ENCODE assay signal across 8 cellular contexts in genomic region chr7:56033671-56034432, GRCh38. TPM values are rescaled to one million over a fixed set of nuclear protein-coding genes. Genes with fewer than 3 reads are reported as not detected.
DNase-seq lines count a peak whose midpoint lies in the region; ATAC-seq and TF ChIP-seq lines count a peak whose summit lies in the region.

No MANE protein-coding gene starts in this region.

- H3K4me3 Mint-ChIP-seq in activated T-cell treated with anti-CD3 and anti-CD28 coated beads, Interleukin-2, amount 50 U/mL, for 72 hours, result peak overlapping the region; percentile 85 to 96
- H3K4me3 Mint-ChIP-seq in nephron progenitor cell, result peak overlapping the region; percentile 91

- ATAC-seq in GM21528 (IDR thresholded peaks at IDR 0.05; ENCODE audit: low FRiP score, unreplicated experiment), result peak; percentile 98
- ATAC-seq in Panc1, result peak; percentile 98
- ATAC-seq in activated T-cell treated with anti-CD3 and anti-CD28 coated beads, Interleukin-2, amount 50 U/mL, for 72 hours (replicated peaks in 1 of 2), result peak; percentile 97 to 98

- TF ChIP-seq POLR2A in stomach (IDR thresholded peaks at IDR 0.05), result no peak

- in situ Hi-C loops in Panc1 (cut with HindIII; ENCODE audit: low pct_unique_long_range_greater_than_20kb, low sequenced_read_pairs), result no loop called here

- POLR2A ChIA-PET in Panc1 (lab: Charles Lee), result interaction anchor here (1.1 kb wide), 1 partner anchor 17 kb away, joined by 4 read pairs; the partner anchor contains the start of genes CCT6A and PSPH

- H3K27me3 ChIP-seq in Panc1 (ENCODE audit: control insufficient read depth, insufficient read depth, low read length), result no peaks in the 10 kb centered on the region
- H3K27me3 ChIP-seq in stomach, result no peaks in the 10 kb centered on the region

- H3K9me3 Mint-ChIP-seq in activated T-cell treated with anti-CD3 and anti-CD28 coated beads, Interleukin-2, amount 50 U/mL, for 72 hours, result no peaks in the 10 kb centered on the region
- H3K9me3 Mint-ChIP-seq in nephron progenitor cell, result no peaks in the 10 kb centered on the region

- no peak for TF ChIP-seq EP300 in stomach (IDR thresholded peaks at IDR 0.05)

- CTCF ChIA-PET in Panc1 (lab: Charles Lee), result interaction anchor here (0.8 kb wide), 1 partner anchor 17 kb away, joined by 4 read pairs; the partner anchor contains the start of genes CCT6A and PSPH

- H3K9me3 ChIP-seq in Panc1 (ENCODE audit: control insufficient read depth, insufficient read depth, low read depth, low read length), result no peaks in the 10 kb centered on the region
- no peaks in the 10 kb centered on the region for H3K9me3 ChIP-seq in stomach

- peaks cover 19% of the 10 kb centered on the region for H3K4me1 Mint-ChIP-seq in activated T-cell treated with anti-CD3 and anti-CD28 coated beads, Interleukin-2, amount 50 U/mL, for 72 hours (ENCODE audit: low read depth)
- H3K4me1 Mint-ChIP-seq in nephron progenitor cell, result peaks cover 16% of the 10 kb centered on the region

- 0 to 1% (median 1%) methylated on average over 23 to 27 of the region's 27 CpGs for WGBS in stomach, 5 donors

- no peaks in the 10 kb centered on the region for H3K27me3 Mint-ChIP-seq in activated T-cell treated with anti-CD3 and anti-CD28 coated beads, Interleukin-2, amount 50 U/mL, for 72 hours (ENCODE audit: low read depth)
- H3K27me3 Mint-ChIP-seq in nephron progenitor cell (ENCODE audit: low read depth, poor library complexity), result peaks cover 2% of the 10 kb centered on the region

- H3K4me1 ChIP-seq in Panc1 (ENCODE audit: control insufficient read depth, insufficient read depth, low read length), result peaks cover 5% of the 10 kb centered on the region; the same call in 1 of the 2 replicates
- peaks cover 6 to 25% (median 17%) of the 10 kb centered on the region in 4 donors for H3K4me1 ChIP-seq in stomach

- peak overlapping the region; percentile 92 for H3K27ac ChIP-seq in Panc1 (ENCODE audit: low read length)
- H3K27ac ChIP-seq in stomach, result peak overlapping the region; percentile 24 to 76 (median 59)

- BruUV-seq in Panc1 (replicated peaks; lab: Mats Ljungman, UMichigan), result no TSS peak

- DNase-seq in DMS79 (lab: John Stamatoyannopoulos, UW) (peak; percentile 90), HuH-7 (ENCODE audit: low spot score) (peak; percentile 85), Panc1 (ENCODE audit: low read depth, low spot score) (peak; percentile 57), fibroblast of peridontal ligament (ENCODE audit: extremely low read depth) (peak; percentile 77), nephron progenitor cell (peak; percentile 88), stomach (peak; percentile 55)
- DNase-seq in activated T-cell treated with anti-CD3 and anti-CD28 coated beads, Interleukin-2, amount 50 U/mL, for 72 hours, result peak; percentile 79 to 81

- peak overlapping the region; percentile 89 for H3K27ac Mint-ChIP-seq in activated T-cell treated with anti-CD3 and anti-CD28 coated beads, Interleukin-2, amount 50 U/mL, for 72 hours
- peak overlapping the region; percentile 48 for H3K27ac Mint-ChIP-seq in nephron progenitor cell

- TF ChIP-seq CTCF in Panc1 (IDR thresholded peaks at IDR 0.05) (no peak), nephron progenitor cell (IDR thresholded peaks at IDR 0.05) (peak; percentile 23), stomach (IDR thresholded peaks at IDR 0.05) (peak in 1 of 7 experiments; percentile 34)

- H3K4me3 ChIP-seq in Panc1 (ENCODE audit: low read depth in 2 of 2, low read length in 2 of 2) (peak overlapping the region; percentile 70 to 99), stomach (peak overlapping the region; percentile 60 to 79 (median 66))

- intact Hi-C loops in Panc1 (cut with micrococcal nuclease; ENCODE audit: unreplicated experiment), result no loop called here
- intact Hi-C loops in stomach (cut with DNase I; ENCODE audit: low total_unique reads), result no loop called here

- no peaks in the 10 kb centered on the region for H3K36me3 ChIP-seq in Panc1 (ENCODE audit: control insufficient read depth, insufficient read depth, low read length)
- H3K36me3 ChIP-seq in stomach, result peaks cover 0 to 5% (median 0%) of the 10 kb centered on the region in 4 donors

- H3K36me3 Mint-ChIP-seq in activated T-cell treated with anti-CD3 and anti-CD28 coated beads, Interleukin-2, amount 50 U/mL, for 72 hours (ENCODE audit: insufficient read depth in 2 of 2), result peaks cover 4 to 10% of the 10 kb centered on the region in 2 donors
- H3K36me3 Mint-ChIP-seq in nephron progenitor cell (ENCODE audit: low read depth), result peaks cover 30% of the 10 kb centered on the region

RNA-seq across cellular contexts. Expression of gene PSPH, which starts 17.4 kb away (rescaled TPM):
- total RNA-seq in Panc1 (2021; ENCODE audit: unreplicated experiment), result 62.3 TPM
- 75.6 TPM for polyA plus RNA-seq in Panc1 (2012; ENCODE audit: insufficient read length)
- 10 to 100 TPM; 27.7 to 30.0 TPM for total RNA-seq in activated T-cell treated with anti-CD3 and anti-CD28 coated beads, Interleukin-2, amount 50 U/mL, for 72 hours
- total RNA-seq in stomach, result 10 to 100 TPM in 1 of 5 donors, 1 to 10 TPM in 3, under 1 TPM in 1; 0.45 to 53.1 (median 3.8) TPM
- polyA plus RNA-seq in stomach, result 10 to 100 TPM in 1 of 3 donors, 1 to 10 TPM in 2; 5.5 to 10.6 (median 7.3) TPM

RNA-seq across cellular contexts. Expression of gene CCT6A, which starts 17.7 kb away (rescaled TPM):
- total RNA-seq in Panc1 (2021; ENCODE audit: unreplicated experiment) (324 TPM), stomach (100 to 1,000 TPM in 3 of 5 donors, 10 to 100 TPM in 2; 36.8 to 200 (median 150) TPM)
- polyA plus RNA-seq in Panc1 (2012; ENCODE audit: insufficient read length), result 266 TPM
- total RNA-seq in activated T-cell treated with anti-CD3 and anti-CD28 coated beads, Interleukin-2, amount 50 U/mL, for 72 hours, result 100 to 1,000 TPM; 122 to 131 TPM
- 100 to 1,000 TPM in 1 of 3 donors, 10 to 100 TPM in 2; 77.9 to 126 (median 78.4) TPM for polyA plus RNA-seq in stomach

RNA-seq across cellular contexts. Expression of gene SUMF2, which starts 30.2 kb away (rescaled TPM):
- total RNA-seq in Panc1 (2021; ENCODE audit: unreplicated experiment), result 156 TPM
- 222 TPM for polyA plus RNA-seq in Panc1 (2012; ENCODE audit: insufficient read length)
- 100 to 1,000 TPM; 125 to 141 TPM for total RNA-seq in activated T-cell treated with anti-CD3 and anti-CD28 coated beads, Interleukin-2, amount 50 U/mL, for 72 hours
- total RNA-seq in stomach, result 100 to 1,000 TPM in 4 of 5 donors, 10 to 100 TPM in 1; 88.9 to 339 (median 120) TPM
- 10 to 100 TPM; 40.8 to 71.5 (median 68.2) TPM for polyA plus RNA-seq in stomach

RNA-seq across cellular contexts. Expression of gene PHKG1, which starts 58.9 kb away (rescaled TPM):
- total RNA-seq in Panc1 (2021; ENCODE audit: unreplicated experiment) (0.67 TPM), stomach (10 to 100 TPM in 2 of 5 donors, 1 to 10 TPM in 1, not detected in 2; 1.5 to 39.3 (median 11.1) TPM)
- polyA plus RNA-seq in Panc1 (2012; ENCODE audit: insufficient read length), result 1.3 TPM
- total RNA-seq in activated T-cell treated with anti-CD3 and anti-CD28 coated beads, Interleukin-2, amount 50 U/mL, for 72 hours, result 1 to 10 TPM; 1.3 to 2.6 TPM
- polyA plus RNA-seq in stomach, result 1 to 10 TPM in 1 of 3 donors, under 1 TPM in 1, not detected in 1; 0.31 to 1.0 TPM

Comparison
In these comparisons a context has a peak if more than half of its experiments do, and no peak if none do; other contexts are left out.
1. Peak in every context shown above with its lines: DNase-seq, ATAC-seq, H3K4me3 ChIP-seq and H3K27ac ChIP-seq.